Comparison of ENCODE assay signal across 20 cellular contexts in genomic region chr7:37193087-37193774, GRCh38.
DNase-seq lines count a peak whose midpoint lies in the region; TF ChIP-seq lines count a peak whose summit lies in the region.
"Had no signal": no experiment of that assay in that cellular context is flagged by ENCODE, and none has a peak within 500 bp of the region (broad histone marks: within the 10 kb centered on the region; RNA-seq: fewer than 3 reads in every experiment).

No MANE protein-coding gene starts in this region.

- intact Hi-C loops in vagina (cut with DNase I), result no loop called here

- H3K27me3 ChIP-seq in cardiac muscle cell (no peaks in the 10 kb centered on the region), vagina (no peaks in the 10 kb centered on the region)
- H3K27me3 ChIP-seq: left lung had no signal

- H3K4me1 ChIP-seq in cardiac muscle cell (ENCODE audit: low read depth) (peaks cover 24% of the 10 kb centered on the region), vagina (peaks cover 1% of the 10 kb centered on the region)
- H3K4me1 ChIP-seq: foreskin keratinocyte, psoas muscle had no signal

- DNase-seq in Daoy (ENCODE audit: low read depth), result peak; percentile 44
- peak; percentile 42 to 78 for DNase-seq in cardiac muscle cell (ENCODE audit: low read depth in 1 of 2, low spot score in 1 of 2)
- DNase-seq in pulmonary artery endothelial cell (ENCODE audit: low read depth, low spot score), result peak; percentile 60
- DNase-seq in NCI-H510A (lab: John Stamatoyannopoulos, UW), result no peak
- no peak for DNase-seq in SIG-M5 treated with dmso at 0.1 percent for 504 hours (lab: John Stamatoyannopoulos, UW; ENCODE audit: unreplicated experiment)
- no peak for DNase-seq in vagina (ENCODE audit: extremely low spot score in 2 of 2)
- no peak for DNase-seq in NCI-H774 (lab: John Stamatoyannopoulos, UW)
- DNase-seq: activated CD4-positive, alpha-beta T cell treated with anti-CD3 and anti-CD28 coated beads, Interleukin-2, amount 50 U/mL, for 48 hours; activated T-cell treated with anti-CD3 and anti-CD28 coated beads, Interleukin-2, amount 50 U/mL, for 4 hours; EL; foreskin keratinocyte; Kasumi-1; left lung; naive thymus-derived CD4-positive, alpha-beta T cell; NCI-H1436; NCI-H2171 treated with DMSO at 0.1 percent for 48 hours; psoas muscle; RPMI8226; SW 1271 had no signal

- no peaks in the 10 kb centered on the region for H3K36me3 ChIP-seq in cardiac muscle cell
- no peaks in the 10 kb centered on the region for H3K36me3 ChIP-seq in vagina

- peak overlapping the region; percentile 81 for H3K27ac ChIP-seq in angular gyrus (ENCODE audit: low read depth, low read length)
- H3K27ac ChIP-seq in cardiac muscle cell, result peak overlapping the region; percentile 50
- H3K27ac ChIP-seq in vagina, result no peak overlapping the region
- H3K27ac ChIP-seq: foreskin keratinocyte, left lung, psoas muscle had no signal

- no peak overlapping the region for H3K4me3 ChIP-seq in cardiac muscle cell
- no peak overlapping the region for H3K4me3 ChIP-seq in vagina
- H3K4me3 ChIP-seq: left lung, psoas muscle had no signal

- no peak for TF ChIP-seq POLR2A in vagina (IDR thresholded peaks at IDR 0.05)

- TF ChIP-seq CTCF in cardiac muscle cell (IDR thresholded peaks at IDR 0.05; ENCODE audit: low read depth, low read length), result no peak
- no peak for TF ChIP-seq CTCF in vagina (IDR thresholded peaks at IDR 0.05)

- no peaks in the 10 kb centered on the region for H3K9me3 ChIP-seq in cardiac muscle cell (ENCODE audit: low read depth)
- H3K9me3 ChIP-seq in vagina, result no peaks in the 10 kb centered on the region
- H3K9me3 ChIP-seq: left lung, psoas muscle had no signal

Comparison
In these comparisons a context has a peak if more than half of its experiments do, and no peak if none do; other contexts are left out.
1. DNase-seq: peak in Daoy (single experiment), cardiac muscle cell (2 of 2) and pulmonary artery endothelial cell (single experiment); none in NCI-H510A (single experiment), SIG-M5 treated with dmso at 0.1 percent for 504 hours (single experiment), vagina (0 of 2) and NCI-H774 (single experiment).